In genomic region chr12:72203764-72204335, GRCh38 we compare ENCODE assay signal across 23 cellular contexts.
A peak's percentile ranks its signal among the peaks of the same experiment; 100 is the strongest.
DNase-seq lines count a peak whose midpoint lies in the region; ATAC-seq, FAIRE-seq and TF ChIP-seq lines count a peak whose summit lies in the region.
"Had no signal": no experiment of that assay in that cellular context is flagged by ENCODE, and none has a peak within 500 bp of the region (broad histone marks: within the 10 kb centered on the region; RNA-seq: fewer than 3 reads in every experiment).

No MANE protein-coding gene starts in this region.

- H3K9me3 ChIP-seq in GM12878 (replicated peaks; ENCODE audit: control insufficient read depth, insufficient read depth, low read length), result no peaks in the 10 kb centered on the region
- no peaks in the 10 kb centered on the region for H3K9me3 ChIP-seq in HepG2 (ENCODE audit: low read length)
- H3K9me3 ChIP-seq: A549 had no signal

- H3K9ac ChIP-seq in GM12878 (ENCODE audit: control insufficient read depth, insufficient read depth, low read length), result no peak overlapping the region
- no peak overlapping the region for H3K9ac ChIP-seq in HepG2 (ENCODE audit: insufficient read depth, low read depth, low read length)

- no peak for TF ChIP-seq POLR2A in GM12878 (IDR thresholded peaks at IDR 0.05; ENCODE audit: low read depth, low read length)
- TF ChIP-seq POLR2A in HepG2 (IDR thresholded peaks at IDR 0.05; ENCODE audit: insufficient read depth in 1 of 2, low read depth in 2 of 2, low read length in 2 of 2), result no peak

- no peak overlapping the region for H2AFZ ChIP-seq in GM12878 (ENCODE audit: control insufficient read depth, low read depth, low read length)
- H2AFZ ChIP-seq in HepG2 (ENCODE audit: low read length), result no peak overlapping the region

- intact Hi-C loops in GM12878 (cut with micrococcal nuclease; ENCODE audit: unreplicated experiment) (no loop called here), HepG2 (cut with micrococcal nuclease; ENCODE audit: unreplicated experiment) (no loop called here)

- H3K27me3 ChIP-seq in GM12878 (replicated peaks in 1 of 2; ENCODE audit: control insufficient read depth in 2 of 2, insufficient read depth in 2 of 2, low read length in 1 of 2) (no peaks in the 10 kb centered on the region), HepG2 (ENCODE audit: control insufficient read depth in 1 of 2, insufficient read depth in 2 of 2, low read length in 2 of 2) (no peaks in the 10 kb centered on the region)

- in situ Hi-C loops in GM12878 (cut with MboI) (no loop called here), GM13976 (cut with MboI; ENCODE audit: low sequenced_read_pairs, unreplicated experiment) (no loop called here), HepG2 (cut with HindIII; ENCODE audit: extremely low pct_ligation_motif_present, low pct_unique_long_range_greater_than_20kb) (no loop called here)

- no peaks in the 10 kb centered on the region for H3K4me1 ChIP-seq in GM12878 (ENCODE audit: control insufficient read depth, insufficient read depth, low read length)
- no peaks in the 10 kb centered on the region for H3K4me1 ChIP-seq in HepG2 (ENCODE audit: insufficient read depth, low read length)
- H3K4me1 ChIP-seq: A549 had no signal

- SMC1A ChIA-PET in GM12878 (lab: Charles Lee; ENCODE audit: uncharacterized antibody, unreplicated experiment), result no interaction called here

- TF ChIP-seq EP300 in GM12878 (IDR thresholded peaks at IDR 0.05; ENCODE audit: borderline replicate concordance in 1 of 2, control insufficient read depth in 1 of 2, low read depth in 2 of 2, low read length in 2 of 2) (no peak), HepG2 (IDR thresholded peaks at IDR 0.05; ENCODE audit: low read depth in 2 of 2, low read length in 2 of 2) (no peak), HepG2 (CRISPR knock-in tag; IDR thresholded peaks at IDR 0.05; ENCODE audit: borderline replicate concordance) (no peak)

- FAIRE-seq in GM12878 (lab: Jason Lieb, UNC) (no peak), HepG2 (lab: Jason Lieb, UNC) (no peak)
- FAIRE-seq: A549, H1 had no signal

- RAD21 ChIA-PET in GM12878 (lab: Charles Lee; ENCODE audit: unreplicated experiment), result interaction anchor here (1.0 kb wide), 1 partner anchor 10 kb away, joined by 3 read pairs; no protein-coding TSS in a partner anchor

- H3K27ac ChIP-seq in GM12878 (ENCODE audit: control insufficient read depth, insufficient read depth) (no peak overlapping the region), HepG2 (ENCODE audit: extremely low read length, insufficient read depth, low read length) (no peak overlapping the region)
- H3K27ac ChIP-seq: A549, SK-N-MC had no signal

- CTCF ChIA-PET in GM12878 (lab: Yijun Ruan, JAX) (interaction anchor here (1.1 kb wide), 1 partner anchor 58 kb away, joined by 3 read pairs; no protein-coding TSS in a partner anchor), HepG2 (lab: Yijun Ruan, JAX; ENCODE audit: low intra/inter-chr PET ratio, low total read pairs) (no interaction called here)

- no peak for TF ChIP-seq CTCF in GM12878 (IDR thresholded peaks at IDR 0.05 in 2 of 3, conservative IDR thresholded peaks at IDR 0.05 in 1 of 3; ENCODE audit: control insufficient read depth in 2 of 3, extremely low read depth in 1 of 3, insufficient read depth in 1 of 3, low read depth in 3 of 3, low read length in 3 of 3)
- TF ChIP-seq CTCF in GM13976 (IDR thresholded peaks at IDR 0.05; ENCODE audit: borderline replicate concordance, control extremely low read depth, extremely low read depth, insufficient read depth, missing control alignments), result no peak
- no peak for TF ChIP-seq CTCF in HepG2 (CRISPR knock-in tag; IDR thresholded peaks at IDR 0.05)

- no peak for DNase-seq in GM12878 (ENCODE audit: low read depth, low spot score)
- no peak for DNase-seq in GM13976 (ENCODE audit: low spot score)
- DNase-seq in activated CD8-positive, alpha-beta memory T cell treated with anti-CD3 and anti-CD28 coated beads for 24 hours, result no peak
- DNase-seq in HepG2 (ENCODE audit: low spot score), result no peak
- DNase-seq in NCI-H2227 treated with DMSO at 0.1 percent for 48 hours (lab: John Stamatoyannopoulos, UW), result no peak
- DNase-seq: CD4-positive, alpha-beta T cell; DMS153; GDM1; KG1; NCI-H1105 treated with DMSO at 0.1 percent for 48 hours; NCI-H1694; NCI-H2081 treated with DMSO at 0.1 percent for 48 hours; NCI-H510A; NCI-H748 treated with DMSO at 0.1 percent for 48 hours; OCI-M1; SHP77; T1000 had no signal

- ATAC-seq in GM18868 (IDR thresholded peaks at IDR 0.05; ENCODE audit: unreplicated experiment) (peak; percentile 64), HG02610 (IDR thresholded peaks at IDR 0.05; ENCODE audit: unreplicated experiment) (peak; percentile 51), HG03025 (IDR thresholded peaks at IDR 0.05; ENCODE audit: low FRiP score, unreplicated experiment) (peak; percentile 53), GM12878 (peak; percentile 48), HepG2 (no peak)
- ATAC-seq: A549 had no signal

- H3K4me2 ChIP-seq in GM12878 (ENCODE audit: control insufficient read depth, insufficient read depth) (no peak overlapping the region), HepG2 (ENCODE audit: low read depth, low read length) (no peak overlapping the region)
- H3K4me2 ChIP-seq: A549 had no signal

- no peak for TF ChIP-seq RAD21 in GM12878 (IDR thresholded peaks at IDR 0.05; ENCODE audit: insufficient read depth, low read depth, low read length)
- no peak for TF ChIP-seq RAD21 in HepG2 (CRISPR knock-in tag; IDR thresholded peaks at IDR 0.05)

- H3K4me3 ChIP-seq in GM12878, result no peak overlapping the region
- no peak overlapping the region for H3K4me3 ChIP-seq in HepG2 (replicated peaks in 1 of 3; ENCODE audit: insufficient read depth in 1 of 3, low read depth in 2 of 3, low read length in 3 of 3)
- H3K4me3 ChIP-seq: A549, SK-N-MC had no signal

- no peaks in the 10 kb centered on the region for H3K36me3 ChIP-seq in GM12878 (ENCODE audit: control insufficient read depth in 2 of 2, insufficient read depth in 2 of 2, low read length in 1 of 2)
- no peaks in the 10 kb centered on the region for H3K36me3 ChIP-seq in HepG2 (replicated peaks in 1 of 2; ENCODE audit: control insufficient read depth in 1 of 2, insufficient read depth in 2 of 2, low read length in 2 of 2)

- no peaks in the 10 kb centered on the region for H3K79me2 ChIP-seq in GM12878 (ENCODE audit: control insufficient read depth, insufficient read depth, low read length)
- H3K79me2 ChIP-seq in HepG2 (ENCODE audit: insufficient read depth, low read length), result no peaks in the 10 kb centered on the region

- H4K20me1 ChIP-seq in GM12878 (ENCODE audit: control insufficient read depth, insufficient read depth) (no peaks in the 10 kb centered on the region), HepG2 (ENCODE audit: insufficient read depth, low read length) (no peaks in the 10 kb centered on the region)

- POLR2A ChIA-PET in GM12878 (lab: Charles Lee) (no interaction called here), HepG2 (lab: Yijun Ruan, JAX) (no interaction called here)

- BruUV-seq in GM12878 (replicated peaks; lab: Mats Ljungman, UMichigan), result no TSS peak
- no TSS peak for BruUV-seq in HepG2 (replicated peaks; lab: Mats Ljungman, UMichigan)

- WGBS in GM12878 (ENCODE audit: insufficient coverage, insufficient replicate concordance, low lambda C conversion rate, missing lambda C conversion rate), result 2% methylated on average over 5 of the region's 5 CpGs
- WGBS in HepG2 (ENCODE audit: low lambda C conversion rate), result 21% methylated on average over 5 of the region's 5 CpGs

TF ChIP-seq in GM12878, 131 proteins besides CTCF, POLR2A, EP300 and RAD21 (continues in another document):
- TF ChIP-seq CBX5 (IDR thresholded peaks at IDR 0.05; ENCODE audit: low read depth) (0 out of 2 replicates have a peak, but pooled peaks have one; percentile 18), MEF2A (IDR thresholded peaks at IDR 0.05; ENCODE audit: insufficient read depth, low read depth, low read length) (0 out of 2 replicates have a peak, but pooled peaks have one; percentile 34), ASH2L (IDR thresholded peaks at IDR 0.05; ENCODE audit: borderline replicate concordance, low read depth) (no peak), TAF1 (IDR thresholded peaks at IDR 0.05; ENCODE audit: borderline replicate concordance, low read depth, low read length) (no peak), NFIC (IDR thresholded peaks at IDR 0.05; ENCODE audit: low read depth, low read length) (peak; percentile 72; the same call in 1 of the 2 replicates), NR2C1 (IDR thresholded peaks at IDR 0.05) (no peak), IRF4 (IDR thresholded peaks at IDR 0.05; ENCODE audit: low read depth, low read length) (peak; percentile 52; the same call in 1 of the 2 replicates), RB1 (IDR thresholded peaks at IDR 0.05; ENCODE audit: borderline replicate concordance) (no peak), YBX1 (IDR thresholded peaks at IDR 0.05) (no peak), CREM (IDR thresholded peaks at IDR 0.05; ENCODE audit: low read depth) (peak; percentile 32; the same call in 1 of the 2 replicates)

TF ChIP-seq in HepG2, 621 proteins besides CTCF, POLR2A, EP300 and RAD21:
- TF ChIP-seq, protein P1, sequence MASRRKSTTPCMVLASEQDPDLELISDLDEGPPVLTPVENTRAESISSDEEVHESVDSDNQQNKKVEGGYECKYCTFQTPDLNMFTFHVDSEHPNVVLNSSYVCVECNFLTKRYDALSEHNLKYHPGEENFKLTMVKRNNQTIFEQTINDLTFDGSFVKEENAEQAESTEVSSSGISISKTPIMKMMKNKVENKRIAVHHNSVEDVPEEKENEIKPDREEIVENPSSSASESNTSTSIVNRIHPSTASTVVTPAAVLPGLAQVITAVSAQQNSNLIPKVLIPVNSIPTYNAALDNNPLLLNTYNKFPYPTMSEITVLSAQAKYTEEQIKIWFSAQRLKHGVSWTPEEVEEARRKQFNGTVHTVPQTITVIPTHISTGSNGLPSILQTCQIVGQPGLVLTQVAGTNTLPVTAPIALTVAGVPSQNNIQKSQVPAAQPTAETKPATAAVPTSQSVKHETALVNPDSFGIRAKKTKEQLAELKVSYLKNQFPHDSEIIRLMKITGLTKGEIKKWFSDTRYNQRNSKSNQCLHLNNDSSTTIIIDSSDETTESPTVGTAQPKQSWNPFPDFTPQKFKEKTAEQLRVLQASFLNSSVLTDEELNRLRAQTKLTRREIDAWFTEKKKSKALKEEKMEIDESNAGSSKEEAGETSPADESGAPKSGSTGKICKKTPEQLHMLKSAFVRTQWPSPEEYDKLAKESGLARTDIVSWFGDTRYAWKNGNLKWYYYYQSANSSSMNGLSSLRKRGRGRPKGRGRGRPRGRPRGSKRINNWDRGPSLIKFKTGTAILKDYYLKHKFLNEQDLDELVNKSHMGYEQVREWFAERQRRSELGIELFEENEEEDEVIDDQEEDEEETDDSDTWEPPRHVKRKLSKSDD (CRISPR knock-in tag; IDR thresholded peaks at IDR 0.05; ENCODE audit: low read depth), result no peak
- TF ChIP-seq MATR3 (CRISPR knock-in tag; IDR thresholded peaks at IDR 0.05), result no peak
- TF ChIP-seq HNRNPK (IDR thresholded peaks at IDR 0.05; ENCODE audit: low read depth, low read length, poor library complexity, severe bottlenecking), result no peak
- TF ChIP-seq EED (CRISPR knock-in tag; IDR thresholded peaks at IDR 0.05), result no peak
- no peak for TF ChIP-seq ZNF207 (IDR thresholded peaks at IDR 0.05; ENCODE audit: borderline replicate concordance)
